ENCODE assay signal across 8 cellular contexts in genomic region chr18:46429130-46429529, GRCh38.
"Had no signal": no experiment of that assay in that cellular context is flagged by ENCODE, and none has a peak within 500 bp of the region (broad histone marks: within the 10 kb centered on the region; RNA-seq: fewer than 3 reads in every experiment).

No MANE protein-coding gene starts in this region.

- H3K4me3 ChIP-seq: GM23248 had no signal

- FAIRE-seq: H1, H54, HTR-8/SVneo had no signal

- H3K9ac ChIP-seq: GM23248 had no signal

- DNase-seq: GM23248, HCEC 1CT, KBM-7 had no signal

- H3K9me3 Mint-ChIP-seq: H9, IgD-negative memory B cell had no signal

- H3K36me3 Mint-ChIP-seq: IgD-negative memory B cell had no signal

- H3K4me1 Mint-ChIP-seq: IgD-negative memory B cell had no signal

- H3K27ac Mint-ChIP-seq: IgD-negative memory B cell had no signal

- H2AFZ ChIP-seq: GM23248 had no signal

- H3K27ac ChIP-seq: GM23248 had no signal

- H3K4me3 Mint-ChIP-seq: H9, IgD-negative memory B cell had no signal
